Comparison of ENCODE assay signal across 8 cellular contexts in genomic region chr10:92688927-92689662, GRCh38. TPM values are rescaled to one million over a fixed set of nuclear protein-coding genes. Genes with fewer than 3 reads are reported as not detected.
A peak's percentile ranks its signal among the peaks of the same experiment; 100 is the strongest.
DNase-seq lines count a peak whose midpoint lies in the region; TF ChIP-seq lines count a peak whose summit lies in the region.

No MANE protein-coding gene starts in this region.

- H3K36me3 ChIP-seq in spleen: peaks cover 0 to 20% (median 0%) of the 10 kb centered on the region in 6 donors

- peak overlapping the region; percentile 55 to 83 for H3K4me3 Mint-ChIP-seq in H9
- H3K4me3 Mint-ChIP-seq in immature natural killer cell: peak overlapping the region; percentile 82 to 90 (median 87)

- H3K27ac Mint-ChIP-seq in H9 (no peak overlapping the region), immature natural killer cell (peak overlapping the region; percentile 24 to 86 (median 56))

- TF ChIP-seq CTCF in H9 (conservative IDR thresholded peaks at IDR 0.05) (peak; percentile 40; the same call in 2 of the 3 replicates), astrocyte of the spinal cord (IDR thresholded peaks at IDR 0.05; ENCODE audit: low read depth, low read length) (peak; percentile 19), spleen (IDR thresholded peaks at IDR 0.05 in 8 of 11, conservative IDR thresholded peaks at IDR 0.05 in 3 of 11) (peak in 3 of 11 experiments; percentile 8 to 18 (median 15))

- H3K27me3 ChIP-seq in H9 (ENCODE audit: insufficient read depth, low read length) (peaks cover 37% of the 10 kb centered on the region; the same call in 1 of the 2 replicates), spleen (replicated peaks in 1 of 7) (peaks cover 0 to 46% (median 0%) of the 10 kb centered on the region in 7 donors)

- H2AFZ ChIP-seq in H9 (ENCODE audit: low read length): no peak overlapping the region

- H2BK120ac ChIP-seq in H9 (ENCODE audit: low read depth, low read length, poor library complexity, severe bottlenecking): no peak overlapping the region

- H3K23me2 ChIP-seq in H9 (ENCODE audit: insufficient read length, low read depth, low read length, poor library complexity, severe bottlenecking): peaks cover 33% of the 10 kb centered on the region

- H3K4me1 ChIP-seq in H9 (ENCODE audit: insufficient read depth, low read length): no peaks in the 10 kb centered on the region; the same call in 1 of the 2 replicates
- peaks cover 4 to 69% (median 49%) of the 10 kb centered on the region in 6 donors for H3K4me1 ChIP-seq in spleen

- H4K8ac ChIP-seq in H9 (replicated peaks; ENCODE audit: insufficient read length, low read depth, low read length): no peak overlapping the region

- H3K79me1 ChIP-seq in H9 (ENCODE audit: insufficient read depth, low read depth, low read length, poor library complexity, severe bottlenecking): no peaks in the 10 kb centered on the region

- no peak overlapping the region for H3K14ac ChIP-seq in H9 (ENCODE audit: insufficient read depth, low read length)

- H3K9me3 ChIP-seq in H9 (ENCODE audit: control insufficient read depth, low read depth, low read length): no peaks in the 10 kb centered on the region
- H3K9me3 ChIP-seq in spleen: peaks cover 0 to 20% (median 11%) of the 10 kb centered on the region in 8 donors

- H3K9ac ChIP-seq in H9 (ENCODE audit: extremely low read depth, insufficient read length, low read length): no peak overlapping the region

- no peak overlapping the region for H2BK5ac ChIP-seq in H9 (ENCODE audit: insufficient read length, low read length)

- in situ Hi-C loops in astrocyte of the spinal cord (cut with HindIII; ENCODE audit: low sequenced_read_pairs): no loop called here

- no peak overlapping the region for H3K23ac ChIP-seq in H9 (ENCODE audit: insufficient read length, low read depth, low read length)

- H2BK20ac ChIP-seq in H9 (ENCODE audit: low read depth, low read length, poor library complexity, severe bottlenecking): no peak overlapping the region

- no peak overlapping the region for H3K27ac ChIP-seq in H9 (ENCODE audit: insufficient read length, low read depth, low read length)
- H3K27ac ChIP-seq in spleen: peak overlapping the region; percentile 43 to 99 (median 98)

- no peak for TF ChIP-seq POLR2A in spleen (IDR thresholded peaks at IDR 0.05)

- peak overlapping the region; percentile 44 for H3K4me3 ChIP-seq in astrocyte of the spinal cord (ENCODE audit: low read depth, low read length)
- H3K4me3 ChIP-seq in spleen: peak overlapping the region; percentile 45 to 83 (median 71)

- H4K91ac ChIP-seq in H9 (ENCODE audit: insufficient read length, low read depth, low read length): no peak overlapping the region

- H3K4me1 Mint-ChIP-seq in H9 (peaks cover 20 to 28% of the 10 kb centered on the region in 2 experiments), immature natural killer cell (peaks cover 22 to 38% of the 10 kb centered on the region in 2 donors)

- no peak overlapping the region for H3K56ac ChIP-seq in H9 (ENCODE audit: insufficient read length, low read depth, low read length)

- H4K5ac ChIP-seq in H9 (ENCODE audit: insufficient read length, low read depth, low read length): no peak overlapping the region

- H3T11ph ChIP-seq in H9 (ENCODE audit: low read length): no peak overlapping the region

- no peak overlapping the region for H2BK12ac ChIP-seq in H9 (ENCODE audit: insufficient read length, low read depth, low read length)

- H3K18ac ChIP-seq in H9 (ENCODE audit: insufficient read length, low read depth, low read length): no peak overlapping the region

- intact Hi-C loops in spleen (cut with DNase I; ENCODE audit: low total_unique reads): loop anchor here (10.0 kb wide), 2 partner anchors 94 to 186 kb away; partner anchors contain the start of gene KIF11

- peaks cover 86% of the 10 kb centered on the region for H3K27me3 Mint-ChIP-seq in H9 (ENCODE audit: low read depth)
- H3K27me3 Mint-ChIP-seq in immature natural killer cell (ENCODE audit: low read depth in 3 of 3): peaks cover 12 to 32% (median 19%) of the 10 kb centered on the region in 3 donors

- H3K4me2 ChIP-seq in H9 (ENCODE audit: insufficient read depth, insufficient read length, low read length): peak overlapping the region; percentile 62

- DNase-seq in EL: peak; percentile 50
- DNase-seq in H9: peak; percentile 61
- peak; percentile 32 for DNase-seq in NCI-H510A treated with DMSO at 0.1 percent for 48 hours (lab: John Stamatoyannopoulos, UW)
- peak; percentile 48 for DNase-seq in astrocyte of the spinal cord (ENCODE audit: low read depth, low spot score)
- no peak for DNase-seq in immature natural killer cell
- DNase-seq in spleen: no peak
- no peak for DNase-seq in NCI-H1694 treated with DMSO at 0.1 percent for 48 hours (lab: John Stamatoyannopoulos, UW)
- DNase-seq in stimulated activated CD4-positive, alpha-beta T cell treated with anti-CD3 and anti-CD28 coated beads, Interleukin-4, amount 100 ng/mL, for 24 hours: no peak

- H3K36me3 Mint-ChIP-seq in H9 (ENCODE audit: insufficient read depth in 1 of 3, low read depth in 3 of 3): peaks cover 0 to 2% (median 0%) of the 10 kb centered on the region in 3 experiments; a peak in 2 of 7 replicates
- peaks cover 0 to 7% (median 2%) of the 10 kb centered on the region in 3 donors for H3K36me3 Mint-ChIP-seq in immature natural killer cell

- H2BK15ac ChIP-seq in H9 (ENCODE audit: low read depth, low read length): no peak overlapping the region

- H3K9me3 Mint-ChIP-seq in H9: peaks cover 0 to 8% of the 10 kb centered on the region in 2 experiments; a peak in 3 of 5 replicates
- H3K9me3 Mint-ChIP-seq in immature natural killer cell: no peaks in the 10 kb centered on the region

- no peak overlapping the region for H2AK5ac ChIP-seq in H9 (ENCODE audit: insufficient read length, low read length)

- no CpG with 5 or more reads among the region's 63 CpGs for WGBS in H9 (ENCODE audit: extremely low coverage, insufficient read length, low lambda C conversion rate)
- WGBS in spleen, 5 donors: 1 to 5% (median 2%) methylated on average over 17 to 63 of the region's 63 CpGs

- no peaks in the 10 kb centered on the region for H3K79me2 ChIP-seq in H9 (ENCODE audit: insufficient read depth, low read length)

- no peaks in the 10 kb centered on the region for H4K20me1 ChIP-seq in H9 (ENCODE audit: control insufficient read depth, insufficient read depth, insufficient read length)

- H3K4ac ChIP-seq in H9 (ENCODE audit: low read depth, low read length): no peak overlapping the region

RNA-seq across cellular contexts. Expression of gene HHEX, which starts 0.7 kb away (rescaled TPM):
- 1.8 and 2.2 TPM in 2 replicates for total RNA-seq in H9 (2021)
- 1 to 10 TPM; 5.5 to 9.0 (median 7.3) TPM for polyA plus RNA-seq in immature natural killer cell
- total RNA-seq in spleen: 10 to 100 TPM; 45.9 to 74.3 (median 51.9) TPM
- polyA plus RNA-seq in spleen: 10 to 100 TPM; 57.5 to 81.1 (median 79.8) TPM

Comparison
In these comparisons a context has a peak if more than half of its experiments do, and no peak if none do; other contexts are left out.
1. DNase-seq: peak in EL (single experiment), H9 (single experiment), NCI-H510A treated with DMSO at 0.1 percent for 48 hours (single experiment) and astrocyte of the spinal cord (single experiment); none in immature natural killer cell (0 of 3), spleen (single experiment), NCI-H1694 treated with DMSO at 0.1 percent for 48 hours (single experiment) and stimulated activated CD4-positive, alpha-beta T cell treated with anti-CD3 and anti-CD28 coated beads, Interleukin-4, amount 100 ng/mL, for 24 hours (single experiment).
2. H3K27ac Mint-ChIP-seq: peak in immature natural killer cell (6 of 6); none in H9 (0 of 3).
3. RNA of gene HHEX, which starts 0.7 kb away (total RNA-seq): 45.9 to 74.3 TPM in spleen; 1.8 to 2.2 TPM in H9; every median in the first group is over 10 times any median in the second.